13 cellular contexts compared by ENCODE assay signal in genomic region chr14:101826359-101826758, GRCh38.
A peak's percentile ranks its signal among the peaks of the same experiment; 100 is the strongest.
DNase-seq lines count a peak whose midpoint lies in the region; ATAC-seq and TF ChIP-seq lines count a peak whose summit lies in the region.
"Had no signal": no experiment of that assay in that cellular context is flagged by ENCODE, and none has a peak within 500 bp of the region (broad histone marks: within the 10 kb centered on the region; RNA-seq: fewer than 3 reads in every experiment).

No MANE protein-coding gene starts in this region.

- H3K36me3 ChIP-seq in Loucy (ENCODE audit: insufficient read depth, low read length), result peaks cover 36% of the 10 kb centered on the region; the same call in 1 of the 2 replicates
- peaks cover 0 to 41% (median 13%) of the 10 kb centered on the region in 6 donors for H3K36me3 ChIP-seq in spleen

- peaks cover 69% of the 10 kb centered on the region for H3K4me1 Mint-ChIP-seq in T-helper 1 cell treated with Interleukin-12 subunit alpha and Interleukin-12 subunit beta and Interleukin-4 antibody, amounts not matched to agents 30 μg/mL and 1 μg/mL, for 36 hours (ENCODE audit: low read depth)
- peaks cover 83% of the 10 kb centered on the region for H3K4me1 Mint-ChIP-seq in central memory CD8-positive, alpha-beta T cell

- peak overlapping the region; percentile 96 for H3K27ac Mint-ChIP-seq in T-helper 1 cell treated with Interleukin-12 subunit alpha and Interleukin-12 subunit beta and Interleukin-4 antibody, amounts not matched to agents 30 μg/mL and 1 μg/mL, for 36 hours
- peak overlapping the region; percentile 98 for H3K27ac Mint-ChIP-seq in central memory CD8-positive, alpha-beta T cell (ENCODE audit: low read depth)

- no peaks in the 10 kb centered on the region for H3K9me3 ChIP-seq in Loucy (ENCODE audit: insufficient read depth, low read depth, low read length)
- H3K9me3 ChIP-seq in spleen, result no peaks in the 10 kb centered on the region

- H3K4me1 ChIP-seq in Loucy (ENCODE audit: insufficient read depth, low read length, poor library complexity, severe bottlenecking) (peaks cover 43% of the 10 kb centered on the region), spleen (peaks cover 38 to 100% (median 96%) of the 10 kb centered on the region in 6 donors)

- peaks cover 100% of the 10 kb centered on the region for H3K79me2 ChIP-seq in Loucy (ENCODE audit: insufficient read depth, low read length)

- peak overlapping the region; percentile 19 for H3K4me2 ChIP-seq in Loucy (ENCODE audit: low read depth, low read length, poor library complexity, severe bottlenecking)

- no peaks in the 10 kb centered on the region for H3K9me2 ChIP-seq in Loucy (replicated peaks; ENCODE audit: low read depth, low read length)

- no peak overlapping the region for H3K4me3 ChIP-seq in Loucy (ENCODE audit: low read length, poor library complexity, severe bottlenecking)
- peak overlapping the region in 1 of 8 donors; percentile 65 for H3K4me3 ChIP-seq in spleen

- peak overlapping the region; percentile 84 for H3K4me3 Mint-ChIP-seq in T-helper 1 cell treated with Interleukin-12 subunit alpha and Interleukin-12 subunit beta and Interleukin-4 antibody, amounts not matched to agents 30 μg/mL and 1 μg/mL, for 36 hours
- H3K4me3 Mint-ChIP-seq in central memory CD8-positive, alpha-beta T cell, result peak overlapping the region; percentile 89

- peaks cover 59% of the 10 kb centered on the region for H3K36me3 Mint-ChIP-seq in T-helper 1 cell treated with Interleukin-12 subunit alpha and Interleukin-12 subunit beta and Interleukin-4 antibody, amounts not matched to agents 30 μg/mL and 1 μg/mL, for 36 hours (ENCODE audit: low read depth)
- H3K36me3 Mint-ChIP-seq in central memory CD8-positive, alpha-beta T cell (ENCODE audit: insufficient read depth), result peaks cover 89% of the 10 kb centered on the region

- H3K9ac ChIP-seq in Loucy (ENCODE audit: low read depth, low read length, poor library complexity, severe bottlenecking), result no peak overlapping the region

- H4K20me1 ChIP-seq in Loucy (ENCODE audit: insufficient read depth, low read length, poor library complexity, severe bottlenecking), result peaks cover 87% of the 10 kb centered on the region

- no peaks in the 10 kb centered on the region for H3K9me3 Mint-ChIP-seq in T-helper 1 cell treated with Interleukin-12 subunit alpha and Interleukin-12 subunit beta and Interleukin-4 antibody, amounts not matched to agents 30 μg/mL and 1 μg/mL, for 36 hours
- H3K9me3 Mint-ChIP-seq in central memory CD8-positive, alpha-beta T cell, result no peaks in the 10 kb centered on the region

- H3K27me3 Mint-ChIP-seq in T-helper 1 cell treated with Interleukin-12 subunit alpha and Interleukin-12 subunit beta and Interleukin-4 antibody, amounts not matched to agents 30 μg/mL and 1 μg/mL, for 36 hours (ENCODE audit: low read depth), result no peaks in the 10 kb centered on the region
- no peaks in the 10 kb centered on the region for H3K27me3 Mint-ChIP-seq in central memory CD8-positive, alpha-beta T cell

- H3K27ac ChIP-seq in spleen, result peak overlapping the region; percentile 63 to 100 (median 94)
- H3K27ac ChIP-seq: 22Rv1, foreskin keratinocyte had no signal

- H3F3A ChIP-seq in Loucy (ENCODE audit: low read depth), result no peaks in the 10 kb centered on the region

- no peak for TF ChIP-seq POLR2A in spleen (IDR thresholded peaks at IDR 0.05)

- H2AFZ ChIP-seq in Loucy (ENCODE audit: low read length), result no peak overlapping the region

- TF ChIP-seq CTCF in Loucy (conservative IDR thresholded peaks at IDR 0.05; ENCODE audit: low read length) (no peak), spleen (IDR thresholded peaks at IDR 0.05 in 8 of 11, conservative IDR thresholded peaks at IDR 0.05 in 3 of 11) (no peak)

- no peak for DNase-seq in T-helper 1 cell
- DNase-seq in central memory CD8-positive, alpha-beta T cell (ENCODE audit: low spot score in 2 of 2), result no peak
- DNase-seq in spleen, result no peak
- DNase-seq in GDM1 (lab: John Stamatoyannopoulos, UW), result no peak
- no peak for DNase-seq in stimulated activated CD8-positive, alpha-beta memory T cell treated with anti-CD3 and anti-CD28 coated beads, Interleukin-4, amount 100 ng/mL, for 48 hours
- DNase-seq in posterior vena cava (ENCODE audit: low spot score), result no peak
- DNase-seq: effector CD8-positive, alpha-beta T cell; foreskin keratinocyte; NCI-H2081 treated with DMSO at 0.1 percent for 48 hours; SIG-M5 had no signal

- no peaks in the 10 kb centered on the region for H3K27me3 ChIP-seq in Loucy (ENCODE audit: insufficient read depth, low read length, poor library complexity, severe bottlenecking)
- H3K27me3 ChIP-seq in spleen (replicated peaks in 1 of 7), result no peaks in the 10 kb centered on the region
- H3K27me3 ChIP-seq: foreskin keratinocyte had no signal

- intact Hi-C loops in spleen (cut with DNase I; ENCODE audit: low total_unique reads) (no loop called here), posterior vena cava (cut with DNase I) (no loop called here)

- ATAC-seq in central memory CD8-positive, alpha-beta T cell (replicated peaks; ENCODE audit: extremely low read depth, poor library complexity, severe bottlenecking), result no peak
- ATAC-seq: foreskin keratinocyte had no signal
